23 cellular contexts compared by ENCODE assay signal in the genomic region with DNA sequence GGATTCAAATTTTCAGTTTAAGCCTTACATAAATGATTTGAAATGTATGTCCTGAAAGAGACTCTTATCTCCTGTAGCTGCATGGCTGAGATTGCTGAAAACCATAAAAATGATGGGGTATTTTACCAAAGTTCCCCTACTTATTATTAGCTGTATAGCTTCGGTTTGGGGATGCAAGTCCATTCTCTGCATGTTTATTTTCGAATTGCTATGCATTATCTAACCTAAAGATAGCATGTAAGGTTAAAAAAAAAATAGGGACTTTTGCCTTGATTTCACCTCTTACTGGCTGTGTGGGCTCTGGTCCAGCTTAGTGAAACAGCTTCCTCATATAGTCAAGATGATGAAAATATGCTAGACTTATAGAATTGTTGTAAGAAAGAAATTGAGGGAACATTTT. TPM values are rescaled to one million over a fixed set of nuclear protein-coding genes. Genes with fewer than 3 reads are reported as not detected.
DNase-seq lines count a peak whose midpoint lies in the region; ATAC-seq, FAIRE-seq and TF ChIP-seq lines count a peak whose summit lies in the region.
"Had no signal": no experiment of that assay in that cellular context is flagged by ENCODE, and none has a peak within 500 bp of the region (broad histone marks: within the 10 kb centered on the region; RNA-seq: fewer than 3 reads in every experiment).

No MANE protein-coding gene starts in this region.

- H3K4ac ChIP-seq in neuronal stem cell (ENCODE audit: low read length): no peak overlapping the region

- H3K4me1 ChIP-seq in neuronal stem cell (ENCODE audit: control insufficient read depth in 2 of 2, insufficient read depth in 1 of 2, low read depth in 1 of 2, low read length in 2 of 2): no peaks in the 10 kb centered on the region

- no peak overlapping the region for H2BK15ac ChIP-seq in neuronal stem cell (ENCODE audit: low read length)

- DNase-seq in GM06990 (ENCODE audit: extremely low read depth, insufficient read length): peak; percentile 18
- DNase-seq in GM12892 (ENCODE audit: insufficient read length): no peak
- no peak for DNase-seq in ACHN
- DNase-seq in neuronal stem cell (ENCODE audit: low spot score): no peak
- no peak for DNase-seq in MV-4-11 (lab: John Stamatoyannopoulos, UW)
- DNase-seq: 8988T; AML-193; Caco-2; Calu3; CD4-positive, alpha-beta T cell; CD8-positive, alpha-beta T cell; DMS79 treated with DMSO at 0.1 percent for 48 hours; GF-D8 had no signal

- H4K8ac ChIP-seq in neuronal stem cell (ENCODE audit: low read depth, low read length): no peak overlapping the region

- H3K79me1 ChIP-seq in neuronal stem cell (ENCODE audit: low read depth, low read length): no peaks in the 10 kb centered on the region

- TF ChIP-seq POLR2A in GM12892 (IDR thresholded peaks at IDR 0.05; ENCODE audit: low read depth, low read length): no peak

- no peak overlapping the region for H2BK12ac ChIP-seq in neuronal stem cell (ENCODE audit: low read length)

- TF ChIP-seq CTCF in GM06990 (IDR thresholded peaks at IDR 0.05; ENCODE audit: insufficient read depth, low read length, poor library complexity, severe bottlenecking): no peak

- H3K9ac ChIP-seq in neuronal stem cell (ENCODE audit: low read depth, low read length, poor library complexity): no peak overlapping the region
- H3K9ac ChIP-seq: BLaER1 treated with 17β-estradiol and CSF1 and Interleukin-3, amounts not matched to agents 10 nM and 100 nM had no signal

- ATAC-seq in GM18868 (IDR thresholded peaks at IDR 0.05; ENCODE audit: unreplicated experiment): peak; percentile 57
- peak; percentile 41 for ATAC-seq in HG02610 (IDR thresholded peaks at IDR 0.05; ENCODE audit: unreplicated experiment)
- no peak for ATAC-seq in GM19351 (IDR thresholded peaks at IDR 0.05; ENCODE audit: unreplicated experiment)
- ATAC-seq: CD8-positive, alpha-beta T cell had no signal

- peak; percentile 65 for FAIRE-seq in GM12892 (lab: Jason Lieb, UNC)
- FAIRE-seq: A204.1, D721Med, G401.6, GM12891 had no signal

- H3K14ac ChIP-seq in neuronal stem cell (ENCODE audit: low read length): no peak overlapping the region

- no peak overlapping the region for H3K27ac ChIP-seq in neuronal stem cell (replicated peaks; ENCODE audit: low read length)
- H3K27ac ChIP-seq: BLaER1 treated with 17β-estradiol and CSF1 and Interleukin-3, amounts not matched to agents 10 nM and 100 nM; C4-2B had no signal

- H3K27me3 ChIP-seq in GM06990 (replicated peaks; ENCODE audit: control insufficient read depth, insufficient read depth, low read length) (no peaks in the 10 kb centered on the region), neuronal stem cell (ENCODE audit: control insufficient read depth in 3 of 3, insufficient read depth in 3 of 3, low read depth in 1 of 3, low read length in 3 of 3) (peaks cover 0 to 54% (median 0%) of the 10 kb centered on the region in 3 experiments)
- H3K27me3 ChIP-seq: BLaER1 treated with 17β-estradiol and CSF1 and Interleukin-3, amounts not matched to agents 10 nM and 100 nM had no signal

- H3K23ac ChIP-seq in neuronal stem cell (ENCODE audit: low read depth, low read length, poor library complexity): no peak overlapping the region

- H3K4me2 ChIP-seq in neuronal stem cell (ENCODE audit: insufficient read depth, low read length, poor library complexity, severe bottlenecking): no peak overlapping the region

- H3K36me3 ChIP-seq in GM06990 (ENCODE audit: control insufficient read depth, insufficient read depth, low read length) (no peaks in the 10 kb centered on the region), neuronal stem cell (replicated peaks in 1 of 2; ENCODE audit: control insufficient read depth in 2 of 2, insufficient read depth in 2 of 2, low read length in 2 of 2) (no peaks in the 10 kb centered on the region)
- H3K36me3 ChIP-seq: BLaER1 treated with 17β-estradiol and CSF1 and Interleukin-3, amounts not matched to agents 10 nM and 100 nM had no signal

- in situ Hi-C loops in ACHN (cut with HindIII; ENCODE audit: low pct_ligation_motif_present, low pct_unique_long_range_greater_than_20kb, low sequenced_read_pairs): no loop called here

- H4K91ac ChIP-seq in neuronal stem cell (ENCODE audit: low read depth, low read length, poor library complexity): no peak overlapping the region

- H2AK5ac ChIP-seq in neuronal stem cell (ENCODE audit: low read depth, low read length): no peak overlapping the region

- no peak overlapping the region for H2BK5ac ChIP-seq in neuronal stem cell (ENCODE audit: low read length)

- no peak overlapping the region for H2AFZ ChIP-seq in neuronal stem cell (ENCODE audit: low read length)

- no peaks in the 10 kb centered on the region for H3K9me3 ChIP-seq in neuronal stem cell (replicated peaks in 1 of 2; ENCODE audit: control insufficient read depth in 2 of 2, insufficient read depth in 1 of 2, low read depth in 1 of 2, low read length in 2 of 2)
- H3K9me3 ChIP-seq: BLaER1 treated with 17β-estradiol and CSF1 and Interleukin-3, amounts not matched to agents 10 nM and 100 nM; Caco-2 had no signal

- no peak overlapping the region for H3K18ac ChIP-seq in neuronal stem cell (ENCODE audit: low read length)

- H3K4me3 ChIP-seq in GM06990 (replicated peaks; ENCODE audit: low read depth, low read length): no peak overlapping the region
- H3K4me3 ChIP-seq in neuronal stem cell (ENCODE audit: low read length in 2 of 2): no peak overlapping the region
- H3K4me3 ChIP-seq: BLaER1 treated with 17β-estradiol and CSF1 and Interleukin-3, amounts not matched to agents 10 nM and 100 nM had no signal

- no CpG with 5 or more reads among the region's 2 CpGs for WGBS in neuronal stem cell (ENCODE audit: extremely low coverage in 2 of 2, insufficient read length in 2 of 2, insufficient replicate concordance in 1 of 2), 2 donors

- no peak overlapping the region for H2BK120ac ChIP-seq in neuronal stem cell (ENCODE audit: low read depth, low read length)

RNA-seq across cellular contexts. Expression of gene ACOXL, which starts 14.0 kb away (rescaled TPM):
- polyA plus RNA-seq in GM12892 (2012; ENCODE audit: missing spikeins): 6.1 TPM
- polyA plus RNA-seq in neuronal stem cell (2013, experiment 1 of 2): 1.6 TPM
- 1.3 TPM for polyA plus RNA-seq in neuronal stem cell (2013, experiment 2 of 2)
- polyA plus RNA-seq: BJ had no signal

RNA-seq across cellular contexts. Expression of gene BUB1, which starts 40.5 kb away (rescaled TPM):
- polyA plus RNA-seq in GM12892 (2012; ENCODE audit: missing spikeins): 64.7 TPM
- 88.9 TPM for polyA plus RNA-seq in neuronal stem cell (2013, experiment 1 of 2)
- 91.2 TPM for polyA plus RNA-seq in neuronal stem cell (2013, experiment 2 of 2)
